In the genomic region with DNA sequence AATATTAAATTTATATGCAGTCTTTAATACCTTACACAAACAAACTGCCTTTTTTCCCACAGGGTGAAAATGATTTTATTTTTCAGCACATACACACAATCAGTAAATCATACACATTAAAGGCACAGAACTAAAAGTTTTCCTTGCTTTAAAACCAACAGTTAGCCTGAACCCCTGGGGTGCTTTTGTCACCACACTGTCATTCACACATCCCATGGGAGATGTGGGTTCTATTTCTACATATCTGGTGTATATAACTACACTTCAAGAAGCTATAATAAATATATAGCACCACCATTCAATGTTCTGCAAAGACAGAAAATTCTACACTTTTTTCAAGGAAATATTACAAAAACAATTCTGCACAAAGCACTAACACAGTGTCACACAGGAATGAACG, we compare ENCODE assay signal across 20 cellular contexts.
DNase-seq lines count a peak whose midpoint lies in the region; ATAC-seq and TF ChIP-seq lines count a peak whose summit lies in the region.
"Had no signal": no experiment of that assay in that cellular context is flagged by ENCODE, and none has a peak within 500 bp of the region (broad histone marks: within the 10 kb centered on the region; RNA-seq: fewer than 3 reads in every experiment).

No MANE protein-coding gene starts in this region.

- H3K36me3 Mint-ChIP-seq in WTC11, result no peaks in the 10 kb centered on the region
- H3K36me3 Mint-ChIP-seq: IgD-negative memory B cell had no signal

- no peak overlapping the region for H2BK12ac ChIP-seq in neuronal stem cell (ENCODE audit: low read length)

- H3K23ac ChIP-seq in neuronal stem cell (ENCODE audit: low read depth, low read length, poor library complexity), result no peak overlapping the region

- no peaks in the 10 kb centered on the region for H3K27me3 Mint-ChIP-seq in WTC11 (ENCODE audit: low read depth)
- H3K27me3 Mint-ChIP-seq: B cell; CD4-positive, alpha-beta T cell; IgD-negative memory B cell had no signal

- no peak overlapping the region for H2AFZ ChIP-seq in neuronal stem cell (ENCODE audit: low read length)
- H2AFZ ChIP-seq: GM23248 had no signal

- no peak for TF ChIP-seq POLR2A in NB4 (IDR thresholded peaks at IDR 0.05; ENCODE audit: extremely low read depth, insufficient read length)

- no peak overlapping the region for H2BK5ac ChIP-seq in neuronal stem cell (ENCODE audit: low read length)

- TF ChIP-seq CTCF in NB4 (IDR thresholded peaks at IDR 0.05; ENCODE audit: low read depth, low read length) (no peak), WTC11 (IDR thresholded peaks at IDR 0.05) (no peak), RWPE1 (conservative IDR thresholded peaks at IDR 0.05; ENCODE audit: low read depth) (no peak)

- no peak overlapping the region for H4K91ac ChIP-seq in neuronal stem cell (ENCODE audit: low read depth, low read length, poor library complexity)

- no peak overlapping the region for H3K18ac ChIP-seq in neuronal stem cell (ENCODE audit: low read length)

- no peak overlapping the region for H2BK15ac ChIP-seq in neuronal stem cell (ENCODE audit: low read length)

- H3K4me1 ChIP-seq in BLaER1, result peaks cover 11% of the 10 kb centered on the region
- H3K4me1 ChIP-seq in neuronal stem cell (ENCODE audit: control insufficient read depth in 2 of 2, insufficient read depth in 1 of 2, low read depth in 1 of 2, low read length in 2 of 2), result peaks cover 0 to 11% of the 10 kb centered on the region in 2 donors
- H3K4me1 ChIP-seq: Caco-2 had no signal

- ATAC-seq in WTC11, result peak; percentile 36; the same call in 1 of the 2 replicates
- ATAC-seq in activated CD4-positive, CD25-positive, alpha-beta regulatory T cell treated with anti-CD3 and anti-CD28 coated beads, Interleukin-2, amount 50 U/mL, for 24 hours, result no peak
- ATAC-seq: HCT116, HepG2 had no signal

- H4K20me1 ChIP-seq in BLaER1, result no peaks in the 10 kb centered on the region

- H3K4me3 Mint-ChIP-seq in WTC11, result no peak overlapping the region
- H3K4me3 Mint-ChIP-seq: B cell; CD4-positive, alpha-beta T cell; IgD-negative memory B cell had no signal

- H3K4me1 Mint-ChIP-seq in WTC11, result peaks cover 22% of the 10 kb centered on the region
- H3K4me1 Mint-ChIP-seq: B cell, IgD-negative memory B cell had no signal

- DNase-seq in NB4 (ENCODE audit: low read depth) (peak; percentile 16), WTC11 (ENCODE audit: low spot score) (peak; percentile 29), neuronal stem cell (ENCODE audit: low spot score) (peak; percentile 6), NCI-H2171 (lab: John Stamatoyannopoulos, UW) (no peak), RWPE1 (ENCODE audit: low spot score) (no peak)
- DNase-seq: 8988T; Caco-2; CD4-positive, alpha-beta T cell; DMS153; DMS79; GDM1; GM23248; KBM-7 had no signal

- H3K79me1 ChIP-seq in neuronal stem cell (ENCODE audit: low read depth, low read length), result no peaks in the 10 kb centered on the region

- H3K14ac ChIP-seq in neuronal stem cell (ENCODE audit: low read length), result no peak overlapping the region

- H4K8ac ChIP-seq in neuronal stem cell (ENCODE audit: low read depth, low read length), result no peak overlapping the region

- H3K9me3 ChIP-seq in BLaER1, result no peaks in the 10 kb centered on the region
- no peaks in the 10 kb centered on the region for H3K9me3 ChIP-seq in neuronal stem cell (replicated peaks in 1 of 2; ENCODE audit: control insufficient read depth in 2 of 2, insufficient read depth in 1 of 2, low read depth in 1 of 2, low read length in 2 of 2)

- H3K4me2 ChIP-seq in BLaER1 (peak overlapping the region; percentile 3), neuronal stem cell (ENCODE audit: insufficient read depth, low read length, poor library complexity, severe bottlenecking) (no peak overlapping the region)

- no peak overlapping the region for H3K27ac Mint-ChIP-seq in WTC11
- H3K27ac Mint-ChIP-seq: B cell; CD4-positive, alpha-beta T cell; IgD-negative memory B cell had no signal

- POLR2A ChIA-PET in WTC11 (lab: Charles Lee) (no interaction called here), RWPE1 (lab: Yijun Ruan, JAX; ENCODE audit: low non-redundant PET) (no interaction called here)

- H2BK120ac ChIP-seq in neuronal stem cell (ENCODE audit: low read depth, low read length), result no peak overlapping the region

- no peak overlapping the region for H2AK5ac ChIP-seq in neuronal stem cell (ENCODE audit: low read depth, low read length)

- H3K9me3 Mint-ChIP-seq in WTC11, result no peaks in the 10 kb centered on the region

- no peaks in the 10 kb centered on the region for H3K27me3 ChIP-seq in BLaER1
- no peaks in the 10 kb centered on the region for H3K27me3 ChIP-seq in neuronal stem cell (ENCODE audit: control insufficient read depth in 3 of 3, insufficient read depth in 3 of 3, low read depth in 1 of 3, low read length in 3 of 3)

- no CpG with 5 or more reads among the region's 1 CpG for WGBS in neuronal stem cell (ENCODE audit: extremely low coverage in 2 of 2, insufficient read length in 2 of 2, insufficient replicate concordance in 1 of 2), 2 donors

- H3K27ac ChIP-seq in BLaER1 (no peak overlapping the region), neuronal stem cell (replicated peaks; ENCODE audit: low read length) (no peak overlapping the region), RWPE1 (no peak overlapping the region)
- H3K27ac ChIP-seq: C4-2B, GM23248 had no signal

- H3K4me3 ChIP-seq in BLaER1, result no peak overlapping the region
- H3K4me3 ChIP-seq in NB4 (ENCODE audit: low read depth, low read length), result no peak overlapping the region
- H3K4me3 ChIP-seq in neuronal stem cell (ENCODE audit: low read length in 2 of 2), result no peak overlapping the region
- H3K4me3 ChIP-seq: GM23248 had no signal

- CTCF ChIA-PET in WTC11 (lab: Charles Lee) (no interaction called here), RWPE1 (lab: Yijun Ruan, JAX) (no interaction called here)

- H3K36me3 ChIP-seq in BLaER1, result no peaks in the 10 kb centered on the region
- H3K36me3 ChIP-seq in neuronal stem cell (replicated peaks in 1 of 2; ENCODE audit: control insufficient read depth in 2 of 2, insufficient read depth in 2 of 2, low read length in 2 of 2), result no peaks in the 10 kb centered on the region

- H3K9ac ChIP-seq in BLaER1 (no peak overlapping the region), neuronal stem cell (ENCODE audit: low read depth, low read length, poor library complexity) (no peak overlapping the region)
- H3K9ac ChIP-seq: GM23248 had no signal

- no peak overlapping the region for H3K4ac ChIP-seq in neuronal stem cell (ENCODE audit: low read length)

TF ChIP-seq in WTC11, 78 proteins besides CTCF, POLR2A, EP300 and RAD21:
- TF ChIP-seq OVOL2 (CRISPR knock-in tag; IDR thresholded peaks at IDR 0.05; ENCODE audit: borderline replicate concordance), result no peak
- no peak for TF ChIP-seq CREB1 (CRISPR knock-in tag; IDR thresholded peaks at IDR 0.05)
- no peak for TF ChIP-seq ZNF263 (CRISPR knock-in tag; IDR thresholded peaks at IDR 0.05; ENCODE audit: low read depth)
- no peak for TF ChIP-seq ESRRA (CRISPR knock-in tag; IDR thresholded peaks at IDR 0.05; ENCODE audit: borderline replicate concordance)
- no peak for TF ChIP-seq NR2C2 (CRISPR knock-in tag; IDR thresholded peaks at IDR 0.05)
- TF ChIP-seq, protein P1, sequence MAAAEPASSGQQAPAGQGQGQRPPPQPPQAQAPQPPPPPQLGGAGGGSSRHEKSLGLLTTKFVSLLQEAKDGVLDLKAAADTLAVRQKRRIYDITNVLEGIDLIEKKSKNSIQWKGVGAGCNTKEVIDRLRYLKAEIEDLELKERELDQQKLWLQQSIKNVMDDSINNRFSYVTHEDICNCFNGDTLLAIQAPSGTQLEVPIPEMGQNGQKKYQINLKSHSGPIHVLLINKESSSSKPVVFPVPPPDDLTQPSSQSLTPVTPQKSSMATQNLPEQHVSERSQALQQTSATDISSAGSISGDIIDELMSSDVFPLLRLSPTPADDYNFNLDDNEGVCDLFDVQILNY (CRISPR knock-in tag; IDR thresholded peaks at IDR 0.05), result no peak
- no peak for TF ChIP-seq ZNF423 (CRISPR knock-in tag; IDR thresholded peaks at IDR 0.05)
- TF ChIP-seq, protein P2, sequence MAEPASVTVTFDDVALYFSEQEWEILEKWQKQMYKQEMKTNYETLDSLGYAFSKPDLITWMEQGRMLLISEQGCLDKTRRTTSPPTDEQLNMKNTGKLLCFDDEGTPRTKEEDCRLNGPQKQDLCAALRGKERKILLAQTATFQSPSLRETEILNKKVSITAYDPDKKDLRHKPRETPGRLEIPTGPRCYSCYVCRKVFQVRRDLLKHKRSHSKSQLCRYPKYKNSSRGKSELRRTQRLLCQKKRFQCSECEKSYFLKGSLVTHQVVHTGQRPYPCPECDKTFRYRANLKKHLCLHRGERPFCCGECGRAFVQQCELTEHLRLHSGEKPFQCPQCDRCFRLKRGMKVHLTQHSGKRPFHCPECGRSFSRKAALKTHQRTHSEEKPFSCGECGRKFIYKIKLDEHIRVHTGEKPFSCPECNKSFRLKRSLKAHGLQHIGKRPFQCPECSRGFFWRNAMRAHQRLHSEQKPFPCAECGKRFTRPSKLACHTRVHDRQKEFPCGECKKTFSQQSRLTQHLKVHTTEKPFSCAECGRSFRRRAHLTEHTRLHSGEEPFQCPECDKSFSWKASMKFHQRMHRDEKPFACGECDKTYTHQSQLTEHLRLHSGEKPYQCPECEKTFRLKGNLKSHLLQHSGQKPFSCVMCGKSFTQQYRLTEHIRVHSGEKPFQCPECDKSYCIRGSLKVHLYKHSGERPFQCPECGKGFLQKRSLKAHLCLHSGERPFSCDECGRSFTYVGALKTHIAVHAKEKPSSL (CRISPR knock-in tag; conservative IDR thresholded peaks at IDR 0.05), result no peak

Comparison
In these comparisons a context has a peak if more than half of its experiments do, and no peak if none do; other contexts are left out.
1. DNase-seq: peak in NB4 (single experiment), WTC11 (single experiment) and neuronal stem cell (single experiment); none in NCI-H2171 (single experiment) and RWPE1 (single experiment).